Comparison of ENCODE assay signal across 8 cellular contexts in the genomic region with DNA sequence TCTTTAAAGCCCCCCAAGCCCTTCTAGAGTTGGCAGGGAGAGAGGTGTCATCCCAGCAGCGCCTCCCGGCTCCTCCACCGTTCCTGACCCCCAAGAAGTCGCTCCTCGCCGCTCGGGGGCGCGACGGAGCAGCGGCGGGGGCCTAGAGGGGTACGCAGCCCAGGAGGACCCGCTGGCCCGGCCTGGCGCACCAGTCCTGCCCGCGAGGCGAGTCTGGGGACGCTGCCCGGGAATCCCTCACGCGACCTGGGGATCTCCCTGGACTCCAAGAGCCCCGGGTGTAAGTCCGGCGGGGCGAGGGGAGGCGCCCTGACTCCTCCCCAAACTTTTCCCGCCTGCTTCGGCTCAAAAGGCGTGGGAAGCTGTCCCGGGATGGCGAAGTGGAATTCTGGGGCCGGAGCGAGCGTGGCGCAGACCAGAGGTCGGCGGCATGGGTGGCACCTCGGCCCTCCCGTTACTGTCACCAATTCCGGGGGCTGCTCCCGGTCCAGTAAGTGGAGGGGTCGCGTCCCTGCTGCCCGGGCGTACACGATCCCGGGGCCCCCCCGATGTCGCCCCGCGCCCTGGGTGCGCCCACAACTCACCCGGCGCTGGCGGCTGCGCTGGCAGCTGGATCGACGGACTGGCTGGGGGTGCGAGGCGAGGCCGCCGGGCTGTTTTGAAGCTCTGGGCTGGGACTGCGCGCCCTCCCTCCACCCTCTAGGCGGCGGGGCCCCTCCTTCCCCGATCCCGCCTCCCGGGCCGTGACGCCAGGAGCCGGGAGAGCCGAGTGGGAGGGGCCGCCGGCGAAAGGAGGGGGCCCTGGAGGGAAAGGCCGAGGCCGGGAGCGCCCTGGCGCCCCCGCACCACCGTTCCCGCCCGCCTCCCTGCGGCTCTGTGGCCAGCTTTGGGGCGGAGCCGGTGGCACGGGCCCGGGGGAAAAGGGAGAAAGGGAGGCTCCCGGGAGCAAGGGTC. TPM values are rescaled to one million over a fixed set of nuclear protein-coding genes. Genes with fewer than 3 reads are reported as not detected.
DNase-seq lines count a peak whose midpoint lies in the region; ATAC-seq, FAIRE-seq and TF ChIP-seq lines count a peak whose summit lies in the region.

A gene with protein sequence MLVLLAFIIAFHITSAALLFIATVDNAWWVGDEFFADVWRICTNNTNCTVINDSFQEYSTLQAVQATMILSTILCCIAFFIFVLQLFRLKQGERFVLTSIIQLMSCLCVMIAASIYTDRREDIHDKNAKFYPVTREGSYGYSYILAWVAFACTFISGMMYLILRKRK (minus strand): TSS at position 634 of the 954 bp plus-strand sequence. CDS start 32,981 bp downstream, outside the sequence.

- H2AFZ ChIP-seq in HepG2 (ENCODE audit: low read length) = no peak within 1 kb of the TSS

- peak; percentile 43 to 88 for TF ChIP-seq POLR2A in HepG2 (IDR thresholded peaks at IDR 0.05; ENCODE audit: insufficient read depth in 1 of 2, low read depth in 2 of 2, low read length in 2 of 2)

- H3K4me1 Mint-ChIP-seq in activated T-cell treated with anti-CD3 and anti-CD28 coated beads, Interleukin-2, amount 50 U/mL, for 72 hours (ENCODE audit: low read depth) = no peaks in the 10 kb centered on the region
- H3K4me1 Mint-ChIP-seq in T-helper 2 cell treated with Interferon-gamma antibody and Interleukin-4, amounts not matched to agents 5 μg/mL and 100 μg/mL, for 36 hours (ENCODE audit: low read depth) = peaks cover 2% of the 10 kb centered on the region
- no peaks in the 10 kb centered on the region for H3K4me1 Mint-ChIP-seq in activated T-helper 2 cell treated with anti-CD3 and anti-CD28 coated beads, Interferon-gamma antibody, Interleukin-2, Interleukin-4, amounts not matched to agents 10 μg/mL and 5 μg/mL and 100 μg/mL, durations not matched to agents 14 hours and 24 hours and 36 hours (ENCODE audit: low read depth)

- peak; percentile 91 for TF ChIP-seq RAD21 in HepG2 (CRISPR knock-in tag; IDR thresholded peaks at IDR 0.05)

- H3K9ac ChIP-seq in HepG2 (ENCODE audit: insufficient read depth, low read depth, low read length) = peak within 1 kb of the TSS; percentile 86

- ATAC-seq in activated T-cell treated with anti-CD3 and anti-CD28 coated beads, Interleukin-2, amount 50 U/mL, for 72 hours (replicated peaks in 1 of 2) = no peak
- peak; percentile 92 for ATAC-seq in HepG2

- H3K4me1 ChIP-seq in ectodermal cell (ENCODE audit: control insufficient read depth, insufficient read depth, low read length) = peaks cover 28% of the 10 kb centered on the region
- H3K4me1 ChIP-seq in HepG2 (ENCODE audit: insufficient read depth, low read length) = peaks cover 59% of the 10 kb centered on the region

- POLR2A ChIA-PET in HepG2 (lab: Yijun Ruan, JAX) = interaction anchor here (0.8 to 2.6 kb wide), 15 partner anchors 9 to 343 kb away, joined by 3 to 18 read pairs (median 6); a partner anchor contains a TSS

- intact Hi-C loops in HepG2 (cut with micrococcal nuclease; ENCODE audit: unreplicated experiment) = loop anchor here (1.0 to 2.0 kb wide), 4 partner anchors 37 to 157 kb away; no protein-coding TSS in a partner anchor
- intact Hi-C loops in activated T-helper 2 cell treated with anti-CD3 and anti-CD28 coated beads, Interferon-gamma antibody, Interleukin-2, Interleukin-4, amounts not matched to agents 10 μg/mL and 5 μg/mL and 100 μg/mL, durations not matched to agents 14 hours and 24 hours and 36 hours (cut with micrococcal nuclease) = no loop called here

- H3K27ac Mint-ChIP-seq in activated T-cell treated with anti-CD3 and anti-CD28 coated beads, Interleukin-2, amount 50 U/mL, for 72 hours = no peak within 1 kb of the TSS
- no peak within 1 kb of the TSS for H3K27ac Mint-ChIP-seq in T-helper 2 cell treated with Interferon-gamma antibody and Interleukin-4, amounts not matched to agents 5 μg/mL and 100 μg/mL, for 36 hours
- H3K27ac Mint-ChIP-seq in activated T-helper 2 cell treated with anti-CD3 and anti-CD28 coated beads, Interferon-gamma antibody, Interleukin-2, Interleukin-4, amounts not matched to agents 10 μg/mL and 5 μg/mL and 100 μg/mL, durations not matched to agents 14 hours and 24 hours and 36 hours = no peak within 1 kb of the TSS

- no peak for DNase-seq in activated T-cell treated with anti-CD3 and anti-CD28 coated beads, Interleukin-2, amount 50 U/mL, for 72 hours
- DNase-seq in activated T-cell treated with anti-CD3 and anti-CD28 coated beads, Interleukin-2, amount 50 U/mL, for 1 hour = no peak
- DNase-seq in NCI-H82 treated with DMSO at 0.1 percent for 48 hours (lab: John Stamatoyannopoulos, UW; ENCODE audit: unreplicated experiment) (peak; percentile 29), HepG2 (ENCODE audit: low spot score) (peak; percentile 84), substantia nigra (lab: John Stamatoyannopoulos, UW) (peak in 26 of 49 donors; percentile 1 to 63 (median 24))
- no peak for DNase-seq in T-helper 2 cell treated with Interferon-gamma antibody and Interleukin-4, amounts not matched to agents 5 μg/mL and 100 μg/mL, for 36 hours (ENCODE audit: low spot score)
- DNase-seq in activated T-helper 2 cell treated with anti-CD3 and anti-CD28 coated beads, Interferon-gamma antibody, Interleukin-2, Interleukin-4, amounts not matched to agents 10 μg/mL and 5 μg/mL and 100 μg/mL, durations not matched to agents 14 hours and 24 hours and 36 hours (ENCODE audit: low spot score) = no peak

- H3K27me3 ChIP-seq in ectodermal cell (ENCODE audit: control insufficient read depth, insufficient read depth, low read length, poor library complexity, severe bottlenecking) = peaks cover 5% of the 10 kb centered on the region
- H3K27me3 ChIP-seq in HepG2 (ENCODE audit: control insufficient read depth in 1 of 2, insufficient read depth in 2 of 2, low read length in 2 of 2) = peaks cover 0 to 3% of the 10 kb centered on the region in 2 experiments; a peak in 1 of 5 replicates

- BruUV-seq in HepG2 (replicated peaks; lab: Mats Ljungman, UMichigan) = no TSS peak

- no peak within 1 kb of the TSS for H3K27ac ChIP-seq in ectodermal cell (ENCODE audit: insufficient read depth, low read depth, low read length, poor library complexity, severe bottlenecking)
- H3K27ac ChIP-seq in HepG2 (ENCODE audit: extremely low read length, insufficient read depth, low read length) = peak within 1 kb of the TSS; percentile 56
- H3K27ac ChIP-seq in substantia nigra (ENCODE audit: low read depth, low read length, poor library complexity, severe bottlenecking) = no peak within 1 kb of the TSS

- CTCF ChIA-PET in HepG2 (lab: Yijun Ruan, JAX; ENCODE audit: low intra/inter-chr PET ratio, low total read pairs) = interaction anchor here (1.3 to 2.0 kb wide), 3 partner anchors 66 to 156 kb away, joined by 6 to 19 read pairs (median 8); no protein-coding TSS in a partner anchor

- H3K4me3 ChIP-seq in ectodermal cell (ENCODE audit: insufficient read depth, low read depth, low read length) (peak within 1 kb of the TSS; percentile 75), HepG2 (replicated peaks in 1 of 3; ENCODE audit: insufficient read depth in 1 of 3, low read depth in 2 of 3, low read length in 3 of 3) (peak within 1 kb of the TSS; percentile 79 to 93 (median 79))

- FAIRE-seq in HepG2 (lab: Jason Lieb, UNC) = no peak

- TF ChIP-seq CTCF in HepG2 (CRISPR knock-in tag; IDR thresholded peaks at IDR 0.05) = peak; percentile 97

- no peaks in the 10 kb centered on the region for H3K9me3 Mint-ChIP-seq in activated T-cell treated with anti-CD3 and anti-CD28 coated beads, Interleukin-2, amount 50 U/mL, for 72 hours
- H3K9me3 Mint-ChIP-seq in T-helper 2 cell treated with Interferon-gamma antibody and Interleukin-4, amounts not matched to agents 5 μg/mL and 100 μg/mL, for 36 hours = no peaks in the 10 kb centered on the region
- no peaks in the 10 kb centered on the region for H3K9me3 Mint-ChIP-seq in activated T-helper 2 cell treated with anti-CD3 and anti-CD28 coated beads, Interferon-gamma antibody, Interleukin-2, Interleukin-4, amounts not matched to agents 10 μg/mL and 5 μg/mL and 100 μg/mL, durations not matched to agents 14 hours and 24 hours and 36 hours

- no peaks in the 10 kb centered on the region for H3K36me3 Mint-ChIP-seq in activated T-cell treated with anti-CD3 and anti-CD28 coated beads, Interleukin-2, amount 50 U/mL, for 72 hours (ENCODE audit: insufficient read depth in 2 of 2)
- no peaks in the 10 kb centered on the region for H3K36me3 Mint-ChIP-seq in T-helper 2 cell treated with Interferon-gamma antibody and Interleukin-4, amounts not matched to agents 5 μg/mL and 100 μg/mL, for 36 hours (ENCODE audit: low read depth)
- H3K36me3 Mint-ChIP-seq in activated T-helper 2 cell treated with anti-CD3 and anti-CD28 coated beads, Interferon-gamma antibody, Interleukin-2, Interleukin-4, amounts not matched to agents 10 μg/mL and 5 μg/mL and 100 μg/mL, durations not matched to agents 14 hours and 24 hours and 36 hours (ENCODE audit: low read depth) = no peaks in the 10 kb centered on the region

- H3K4me3 Mint-ChIP-seq in activated T-cell treated with anti-CD3 and anti-CD28 coated beads, Interleukin-2, amount 50 U/mL, for 72 hours = peak within 1 kb of the TSS; percentile 47 to 66
- H3K4me3 Mint-ChIP-seq in T-helper 2 cell treated with Interferon-gamma antibody and Interleukin-4, amounts not matched to agents 5 μg/mL and 100 μg/mL, for 36 hours = no peak within 1 kb of the TSS
- H3K4me3 Mint-ChIP-seq in activated T-helper 2 cell treated with anti-CD3 and anti-CD28 coated beads, Interferon-gamma antibody, Interleukin-2, Interleukin-4, amounts not matched to agents 10 μg/mL and 5 μg/mL and 100 μg/mL, durations not matched to agents 14 hours and 24 hours and 36 hours (ENCODE audit: low read depth) = no peak within 1 kb of the TSS

- TF ChIP-seq EP300 in HepG2 (IDR thresholded peaks at IDR 0.05; ENCODE audit: low read depth in 2 of 2, low read length in 2 of 2) (peak; percentile 27 to 46; a peak in 1 of 4 replicates), HepG2 (CRISPR knock-in tag; IDR thresholded peaks at IDR 0.05; ENCODE audit: borderline replicate concordance) (0 out of 2 replicates have a peak, but pooled peaks have one; percentile 22)

- H3K9me3 ChIP-seq in ectodermal cell (ENCODE audit: control insufficient read depth, low read length) = no peaks in the 10 kb centered on the region
- peaks cover 7% of the 10 kb centered on the region; the same call in 1 of the 2 replicates for H3K9me3 ChIP-seq in HepG2 (ENCODE audit: low read length)

- WGBS in ectodermal cell, 2 experiments = 0 to 1% methylated on average over 92 of the region's 92 CpGs
- WGBS in HepG2 (ENCODE audit: low lambda C conversion rate) = 1% methylated on average over 22 of the region's 92 CpGs

- H3K79me2 ChIP-seq in HepG2 (ENCODE audit: insufficient read depth, low read length) = peaks cover 41% of the 10 kb centered on the region

- peak within 1 kb of the TSS; percentile 77 for H3K4me2 ChIP-seq in HepG2 (ENCODE audit: low read depth, low read length)

- in situ Hi-C loops in HepG2 (cut with HindIII; ENCODE audit: extremely low pct_ligation_motif_present, low pct_unique_long_range_greater_than_20kb) = no loop called here

- H3K36me3 ChIP-seq in ectodermal cell (ENCODE audit: control insufficient read depth, insufficient read depth, low read length) (no peaks in the 10 kb centered on the region), HepG2 (replicated peaks in 1 of 2; ENCODE audit: control insufficient read depth in 1 of 2, insufficient read depth in 2 of 2, low read length in 2 of 2) (no peaks in the 10 kb centered on the region; a peak in 1 of 5 replicates)

- peaks cover 36% of the 10 kb centered on the region; the same call in 1 of the 2 replicates for H4K20me1 ChIP-seq in HepG2 (ENCODE audit: insufficient read depth, low read length)

- peaks cover 47% of the 10 kb centered on the region for H3K27me3 Mint-ChIP-seq in activated T-cell treated with anti-CD3 and anti-CD28 coated beads, Interleukin-2, amount 50 U/mL, for 72 hours (ENCODE audit: low read depth)
- peaks cover 45% of the 10 kb centered on the region for H3K27me3 Mint-ChIP-seq in T-helper 2 cell treated with Interferon-gamma antibody and Interleukin-4, amounts not matched to agents 5 μg/mL and 100 μg/mL, for 36 hours (ENCODE audit: low read depth)
- peaks cover 40% of the 10 kb centered on the region for H3K27me3 Mint-ChIP-seq in activated T-helper 2 cell treated with anti-CD3 and anti-CD28 coated beads, Interferon-gamma antibody, Interleukin-2, Interleukin-4, amounts not matched to agents 10 μg/mL and 5 μg/mL and 100 μg/mL, durations not matched to agents 14 hours and 24 hours and 36 hours (ENCODE audit: low read depth)

RNA-seq across cellular contexts. Expression of the gene that starts here (rescaled TPM):
- total RNA-seq in activated T-cell treated with anti-CD3 and anti-CD28 coated beads, Interleukin-2, amount 50 U/mL, for 72 hours = under 1 TPM in 1 of 2 donors, not detected in 1; 0.07 TPM
- polyA plus RNA-seq in ectodermal cell (2013, experiment 1 of 4) = 33.8 TPM
- polyA plus RNA-seq in ectodermal cell (2013, experiment 2 of 4) = 34.3 TPM
- polyA plus RNA-seq in ectodermal cell (2013, experiment 3 of 4) = 19.5 TPM
- polyA plus RNA-seq in ectodermal cell (2013, experiment 4 of 4) = 21.0 TPM
- total RNA-seq in HepG2 (2016; rRNA removed; fragmentation: Illumina TruSeq; extraction: Trizol) = 13.4 and 24.6 TPM in 2 replicates
- total RNA-seq in HepG2 (2016; cell fraction: cytosol; rRNA removed; fragmentation: Illumina TruSeq; extraction: Trizol; ENCODE audit: low read depth) = 9.2 and 9.9 TPM in 2 replicates
- total RNA-seq in HepG2 (2016; cell fraction: insoluble cytoplasmic fraction; rRNA removed; fragmentation: Illumina TruSeq; extraction: Trizol) = 11.7 and 21.4 TPM in 2 replicates
- total RNA-seq in HepG2 (2016; cell fraction: membrane; rRNA removed; fragmentation: Illumina TruSeq; extraction: Trizol) = 11.9 and 13.5 TPM in 2 replicates
- total RNA-seq in HepG2 (2016; cell fraction: nucleus; rRNA removed; fragmentation: Illumina TruSeq; extraction: Trizol) = 17.1 and 22.3 TPM in 2 replicates
- 84.4 and 91.2 TPM in 2 replicates for polyA plus RNA-seq in HepG2 (2011; rRNA removed)
- polyA plus RNA-seq in HepG2 (2011; cell fraction: cytosol; rRNA removed) = 59.1 and 63.8 TPM in 2 replicates
- polyA plus RNA-seq in HepG2 (2011; cell fraction: nucleus; rRNA removed) = 25.3 and 26.7 TPM in 2 replicates
- 79.6 and 88.1 TPM in 2 replicates for polyA plus RNA-seq in HepG2 (2012)
- 25.1 and 29.9 TPM in 2 replicates for polyA plus RNA-seq in HepG2 (2016; cell fraction: cytosol; fragmentation: Illumina TruSeq; extraction: Trizol; ENCODE audit: low read depth)
- polyA plus RNA-seq in HepG2 (2016; cell fraction: insoluble cytoplasmic fraction; fragmentation: Illumina TruSeq; extraction: Trizol; ENCODE audit: low read depth) = 19.9 and 21.5 TPM in 2 replicates
- 20.0 and 21.7 TPM in 2 replicates for polyA plus RNA-seq in HepG2 (2016; cell fraction: membrane; fragmentation: Illumina TruSeq; extraction: Trizol; ENCODE audit: low read depth)
- 44.6 and 45.3 TPM in 2 replicates for polyA plus RNA-seq in HepG2 (2016; cell fraction: nucleus; fragmentation: Illumina TruSeq; extraction: Trizol; ENCODE audit: insufficient read depth, low read depth)
- polyA minus RNA-seq in HepG2 (2011; rRNA and poly(A)+ RNA removed; ENCODE audit: low replicate concordance) = 185 and 354 TPM in 2 replicates
- polyA minus RNA-seq in HepG2 (2011; cell fraction: cytosol; rRNA and poly(A)+ RNA removed) = 33.1 and 45.3 TPM in 2 replicates
- polyA minus RNA-seq in HepG2 (2011; cell fraction: nucleus; rRNA and poly(A)+ RNA removed) = 34.7 and 36.2 TPM in 2 replicates
- 0.09 TPM in 1 of 2 replicates, not detected in the other for total RNA-seq in activated T-helper 2 cell treated with anti-CD3 and anti-CD28 coated beads, Interferon-gamma antibody, Interleukin-2, Interleukin-4, amounts not matched to agents 10 μg/mL and 5 μg/mL and 100 μg/mL, durations not matched to agents 14 hours and 24 hours and 36 hours

Comparison
In these comparisons a context has a peak if more than half of its experiments do, and no peak if none do; other contexts are left out.
1. DNase-seq: peak in NCI-H82 treated with DMSO at 0.1 percent for 48 hours (single experiment), HepG2 (single experiment) and substantia nigra (26 of 49); none in activated T-cell treated with anti-CD3 and anti-CD28 coated beads, Interleukin-2, amount 50 U/mL, for 72 hours (0 of 2), activated T-cell treated with anti-CD3 and anti-CD28 coated beads, Interleukin-2, amount 50 U/mL, for 1 hour (single experiment), T-helper 2 cell treated with Interferon-gamma antibody and Interleukin-4, amounts not matched to agents 5 μg/mL and 100 μg/mL, for 36 hours (single experiment) and activated T-helper 2 cell treated with anti-CD3 and anti-CD28 coated beads, Interferon-gamma antibody, Interleukin-2, Interleukin-4, amounts not matched to agents 10 μg/mL and 5 μg/mL and 100 μg/mL, durations not matched to agents 14 hours and 24 hours and 36 hours (single experiment).
2. H3K4me3 Mint-ChIP-seq: peak in activated T-cell treated with anti-CD3 and anti-CD28 coated beads, Interleukin-2, amount 50 U/mL, for 72 hours (2 of 2); none in T-helper 2 cell treated with Interferon-gamma antibody and Interleukin-4, amounts not matched to agents 5 μg/mL and 100 μg/mL, for 36 hours (single experiment) and activated T-helper 2 cell treated with anti-CD3 and anti-CD28 coated beads, Interferon-gamma antibody, Interleukin-2, Interleukin-4, amounts not matched to agents 10 μg/mL and 5 μg/mL and 100 μg/mL, durations not matched to agents 14 hours and 24 hours and 36 hours (single experiment).